Comparison of ENCODE assay signal across 28 cellular contexts in the genomic region with DNA sequence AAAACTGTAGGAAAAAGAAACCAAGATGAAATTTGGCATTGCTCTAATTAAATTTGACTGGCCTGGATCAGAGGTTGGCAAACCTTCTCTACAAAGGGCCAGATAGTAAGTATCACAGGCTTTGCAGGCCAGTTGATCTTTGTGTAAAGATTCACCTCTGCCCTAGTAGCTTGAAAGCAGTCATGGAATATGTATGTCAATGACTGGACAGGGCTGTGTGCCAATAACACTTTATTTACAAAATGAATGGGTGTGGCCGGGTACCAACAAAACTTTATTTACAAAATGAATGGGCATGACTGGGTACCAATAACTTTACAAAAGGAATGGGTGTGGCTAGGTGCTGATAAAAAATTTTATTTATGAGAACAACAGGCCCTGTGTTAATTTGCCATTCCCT. TPM values are rescaled to one million over a fixed set of nuclear protein-coding genes. Genes with fewer than 3 reads are reported as not detected.
DNase-seq lines count a peak whose midpoint lies in the region; ATAC-seq and TF ChIP-seq lines count a peak whose summit lies in the region.
"Had no signal": no experiment of that assay in that cellular context is flagged by ENCODE, and none has a peak within 500 bp of the region (broad histone marks: within the 10 kb centered on the region; RNA-seq: fewer than 3 reads in every experiment).

No MANE protein-coding gene starts in this region.

- no peak overlapping the region for H4K91ac ChIP-seq in mesenchymal stem cell (ENCODE audit: low read length)

- no peak for ATAC-seq in GM19023 (IDR thresholded peaks at IDR 0.05; ENCODE audit: unreplicated experiment)
- ATAC-seq: activated T-cell treated with anti-CD3 and anti-CD28 coated beads, Interleukin-2, amount 50 U/mL, for 4 hours; pancreas; Right ventricle myocardium inferior; stimulated activated naive CD8-positive, alpha-beta T cell treated with anti-CD3 and anti-CD28 coated beads, Interleukin-15, amount 100 ng/mL, for 72 hours; WTC11 had no signal

- H4K8ac ChIP-seq in mesenchymal stem cell (ENCODE audit: low read length): no peak overlapping the region

- no peak overlapping the region; the same call in 1 of the 2 replicates for H3K9ac ChIP-seq in OCI-LY3 (ENCODE audit: low read length)
- no peak overlapping the region for H3K9ac ChIP-seq in colonic mucosa (ENCODE audit: low read depth in 2 of 2, low read length in 2 of 2)
- peak overlapping the region; percentile 33 for H3K9ac ChIP-seq in mesenchymal stem cell (ENCODE audit: low read length)

- H3K14ac ChIP-seq in mesenchymal stem cell (ENCODE audit: low read length in 2 of 2): no peak overlapping the region

- H3K18ac ChIP-seq in mesenchymal stem cell (ENCODE audit: low read depth in 1 of 2, low read length in 2 of 2): no peak overlapping the region

- H4K20me1 ChIP-seq in OCI-LY3 (ENCODE audit: insufficient read depth, low read length): 0 out of 2 replicates have a peak, but pooled peaks cover 3% of the 10 kb centered on the region

- no peak overlapping the region for H2BK5ac ChIP-seq in mesenchymal stem cell (ENCODE audit: low read depth, low read length, poor library complexity, severe bottlenecking)

- H3K4ac ChIP-seq in mesenchymal stem cell (ENCODE audit: low read depth in 1 of 2, low read length in 2 of 2): no peak overlapping the region

- H3K4me2 ChIP-seq in OCI-LY3 (ENCODE audit: low read length) (peak overlapping the region; percentile 12; the same call in 1 of the 2 replicates), mesenchymal stem cell (ENCODE audit: low read length, poor library complexity, severe bottlenecking) (no peak overlapping the region)

- no peak overlapping the region for H2BK12ac ChIP-seq in mesenchymal stem cell (ENCODE audit: low read length in 2 of 2)

- peaks cover 20% of the 10 kb centered on the region for H3K4me1 ChIP-seq in OCI-LY3 (ENCODE audit: low read length)
- peaks cover 6% of the 10 kb centered on the region for H3K4me1 ChIP-seq in colonic mucosa
- H3K4me1 ChIP-seq in mesenchymal stem cell (ENCODE audit: control insufficient read depth, insufficient read depth, low read depth, low read length): peaks cover 19% of the 10 kb centered on the region
- peaks cover 0 to 4% (median 0%) of the 10 kb centered on the region in 4 donors for H3K4me1 ChIP-seq in stomach
- H3K4me1 ChIP-seq: pancreas, right lobe of liver had no signal

- H3K4me3 Mint-ChIP-seq in osteocyte (ENCODE audit: unreplicated experiment): no peak overlapping the region
- H3K4me3 Mint-ChIP-seq: activated CD4-positive, alpha-beta memory T cell treated with anti-CD3 and anti-CD28 coated beads, Interleukin-2, amount 10 ng/mL, durations not matched to agents 7 days and 5 days; activated naive CD4-positive, alpha-beta T cell treated with anti-CD3 and anti-CD28 coated beads, Interleukin-2, amount 50 U/mL, for 24 hours; activated T-cell treated with anti-CD3 and anti-CD28 coated beads, Interleukin-2, amount 50 U/mL, for 4 hours; immature natural killer cell; stimulated activated naive CD8-positive, alpha-beta T cell treated with anti-CD3 and anti-CD28 coated beads, Interleukin-15, amount 100 ng/mL, for 72 hours; WTC11 had no signal

- no peak overlapping the region for H2BK15ac ChIP-seq in mesenchymal stem cell (ENCODE audit: low read depth, poor library complexity, severe bottlenecking)

- H3K36me3 ChIP-seq in OCI-LY3 (replicated peaks; ENCODE audit: low read depth, low read length): peaks cover 53% of the 10 kb centered on the region
- H3K36me3 ChIP-seq in colonic mucosa: peaks cover 6% of the 10 kb centered on the region
- H3K36me3 ChIP-seq in mesenchymal stem cell (ENCODE audit: control insufficient read depth in 1 of 2, insufficient read depth in 2 of 2, low read depth in 1 of 2, low read length in 2 of 2): peaks cover 82 to 96% of the 10 kb centered on the region in 2 experiments
- peaks cover 72 to 100% (median 99%) of the 10 kb centered on the region in 4 donors for H3K36me3 ChIP-seq in stomach

- peaks cover 52% of the 10 kb centered on the region for H3K79me1 ChIP-seq in mesenchymal stem cell (replicated peaks; ENCODE audit: low read length, poor library complexity, severe bottlenecking)

- TF ChIP-seq EP300 in stomach (IDR thresholded peaks at IDR 0.05): no peak

- H3K27ac Mint-ChIP-seq in osteocyte (ENCODE audit: unreplicated experiment): no peak overlapping the region
- H3K27ac Mint-ChIP-seq: activated CD4-positive, alpha-beta memory T cell treated with anti-CD3 and anti-CD28 coated beads, Interleukin-2, amount 10 ng/mL, durations not matched to agents 7 days and 5 days; activated naive CD4-positive, alpha-beta T cell treated with anti-CD3 and anti-CD28 coated beads, Interleukin-2, amount 50 U/mL, for 24 hours; immature natural killer cell; stimulated activated naive CD8-positive, alpha-beta T cell treated with anti-CD3 and anti-CD28 coated beads, Interleukin-15, amount 100 ng/mL, for 72 hours; WTC11 had no signal

- H2BK120ac ChIP-seq in mesenchymal stem cell (ENCODE audit: low read depth, low read length): no peak overlapping the region

- TF ChIP-seq POLR2A in stomach (IDR thresholded peaks at IDR 0.05): no peak

- intact Hi-C loops in colonic mucosa (cut with DNase I): no loop called here
- intact Hi-C loops in stomach (cut with DNase I; ENCODE audit: low total_unique reads): no loop called here

- H3K36me3 Mint-ChIP-seq in osteocyte (ENCODE audit: unreplicated experiment): peaks cover 74% of the 10 kb centered on the region

- no peaks in the 10 kb centered on the region for H3K9me3 Mint-ChIP-seq in osteocyte (ENCODE audit: unreplicated experiment)
- H3K9me3 Mint-ChIP-seq: activated CD4-positive, alpha-beta memory T cell treated with anti-CD3 and anti-CD28 coated beads, Interleukin-2, amount 10 ng/mL, durations not matched to agents 7 days and 5 days; activated naive CD4-positive, alpha-beta T cell treated with anti-CD3 and anti-CD28 coated beads, Interleukin-2, amount 50 U/mL, for 24 hours; activated T-cell treated with anti-CD3 and anti-CD28 coated beads, Interleukin-2, amount 50 U/mL, for 4 hours; immature natural killer cell; stimulated activated naive CD8-positive, alpha-beta T cell treated with anti-CD3 and anti-CD28 coated beads, Interleukin-15, amount 100 ng/mL, for 72 hours; WTC11 had no signal

- H3K27me3 ChIP-seq in OCI-LY3 (ENCODE audit: low read depth, low read length): no peaks in the 10 kb centered on the region
- no peaks in the 10 kb centered on the region for H3K27me3 ChIP-seq in colonic mucosa
- no peaks in the 10 kb centered on the region for H3K27me3 ChIP-seq in mesenchymal stem cell (ENCODE audit: control insufficient read depth in 1 of 2, insufficient read depth in 1 of 2, low read length in 2 of 2)
- H3K27me3 ChIP-seq in stomach: no peaks in the 10 kb centered on the region
- H3K27me3 ChIP-seq: pancreas, right lobe of liver had no signal

- no peak overlapping the region for H2AFZ ChIP-seq in OCI-LY3 (ENCODE audit: low read depth, low read length)
- H2AFZ ChIP-seq in mesenchymal stem cell (ENCODE audit: low read depth, low read length): no peak overlapping the region

- 56% methylated on average over 1 of the region's 1 CpG for WGBS in mesenchymal stem cell
- WGBS in stomach, 5 donors: 57 to 62% (median 58%) methylated on average over 1 of the region's 1 CpG

- H2AK5ac ChIP-seq in mesenchymal stem cell (ENCODE audit: low read length, severe bottlenecking): no peak overlapping the region

- no peaks in the 10 kb centered on the region for H3K27me3 Mint-ChIP-seq in osteocyte (ENCODE audit: unreplicated experiment)
- H3K27me3 Mint-ChIP-seq: activated CD4-positive, alpha-beta memory T cell treated with anti-CD3 and anti-CD28 coated beads, Interleukin-2, amount 10 ng/mL, durations not matched to agents 7 days and 5 days; activated naive CD4-positive, alpha-beta T cell treated with anti-CD3 and anti-CD28 coated beads, Interleukin-2, amount 50 U/mL, for 24 hours; stimulated activated naive CD8-positive, alpha-beta T cell treated with anti-CD3 and anti-CD28 coated beads, Interleukin-15, amount 100 ng/mL, for 72 hours had no signal

- TF ChIP-seq CTCF in OCI-LY3 (IDR thresholded peaks at IDR 0.05; ENCODE audit: low read depth, low read length) (no peak), colonic mucosa (IDR thresholded peaks at IDR 0.05) (no peak), osteocyte (IDR thresholded peaks at IDR 0.05) (no peak), stomach (IDR thresholded peaks at IDR 0.05) (no peak)

- peak; percentile 40 for DNase-seq in EH (ENCODE audit: low read depth)
- DNase-seq in colonic mucosa: peak; percentile 27
- peak; percentile 45 for DNase-seq in mesenchymal stem cell
- no peak for DNase-seq in osteocyte (ENCODE audit: extremely low spot score, unreplicated experiment)
- no peak for DNase-seq in stomach
- no peak for DNase-seq in SW 1271 (lab: John Stamatoyannopoulos, UW)
- DNase-seq: activated CD4-positive, alpha-beta memory T cell treated with anti-CD3 and anti-CD28 coated beads, Interleukin-2, amount 10 ng/mL, durations not matched to agents 7 days and 5 days; activated T-cell treated with anti-CD3 and anti-CD28 coated beads, Interleukin-2, amount 50 U/mL, for 4 hours; GDM1; head of caudate nucleus; immature natural killer cell; MM.1S; NCI-H1694 treated with DMSO at 0.1 percent for 48 hours; NK-92 treated with Interleukin-12 subunit alpha and Interleukin-12 subunit beta, amount 100 ng/mL, for 24 hours; pancreas; right lobe of liver; stimulated activated CD4-positive, alpha-beta T cell treated with anti-CD3 and anti-CD28 coated beads, Interleukin-1b, Interleukin-23, amount 100 ng/mL, for 48 hours; stimulated activated naive CD8-positive, alpha-beta T cell treated with anti-CD3 and anti-CD28 coated beads, Interleukin-15, amount 100 ng/mL, for 72 hours; T-helper 1 cell had no signal

- no peak overlapping the region for H3K4me3 ChIP-seq in OCI-LY3 (ENCODE audit: low read length)
- no peak overlapping the region for H3K4me3 ChIP-seq in colonic mucosa
- H3K4me3 ChIP-seq in mesenchymal stem cell (ENCODE audit: insufficient read depth in 1 of 2, low read depth in 1 of 2, low read length in 2 of 2): no peak overlapping the region
- H3K4me3 ChIP-seq in stomach: no peak overlapping the region
- H3K4me3 ChIP-seq: coronary artery, lung, pancreas, right lobe of liver had no signal

- no peaks in the 10 kb centered on the region for H3K4me1 Mint-ChIP-seq in osteocyte (ENCODE audit: unreplicated experiment)
- H3K4me1 Mint-ChIP-seq: activated CD4-positive, alpha-beta memory T cell treated with anti-CD3 and anti-CD28 coated beads, Interleukin-2, amount 10 ng/mL, durations not matched to agents 7 days and 5 days; activated naive CD4-positive, alpha-beta T cell treated with anti-CD3 and anti-CD28 coated beads, Interleukin-2, amount 50 U/mL, for 24 hours; stimulated activated naive CD8-positive, alpha-beta T cell treated with anti-CD3 and anti-CD28 coated beads, Interleukin-15, amount 100 ng/mL, for 72 hours had no signal

- H3K27ac ChIP-seq in OCI-LY3 (ENCODE audit: low read length) (no peak overlapping the region), colonic mucosa (peak overlapping the region; percentile 7), mesenchymal stem cell (ENCODE audit: low read length, poor library complexity, severe bottlenecking) (no peak overlapping the region), stomach (peak overlapping the region in 1 of 5 donors; percentile 4)
- H3K27ac ChIP-seq: coronary artery, pancreas, right lobe of liver had no signal

- H3K23ac ChIP-seq in mesenchymal stem cell (ENCODE audit: low read length in 2 of 2): no peak overlapping the region

- H3K9me3 ChIP-seq in OCI-LY3 (ENCODE audit: insufficient read depth, low read length) (no peaks in the 10 kb centered on the region), colonic mucosa (no peaks in the 10 kb centered on the region), mesenchymal stem cell (ENCODE audit: control insufficient read depth, low read length) (no peaks in the 10 kb centered on the region), stomach (no peaks in the 10 kb centered on the region)
- H3K9me3 ChIP-seq: pancreas, right lobe of liver had no signal

- no peaks in the 10 kb centered on the region for H3K79me2 ChIP-seq in OCI-LY3 (ENCODE audit: low read length)

RNA-seq across cellular contexts. Expression of a gene that starts 20.0 kb away (rescaled TPM):
- 10 to 100 TPM; 19.8 to 31.0 TPM for total RNA-seq in colonic mucosa
- polyA plus RNA-seq in mesenchymal stem cell (2013, experiment 1 of 2): 30.8 TPM
- 28.0 TPM for polyA plus RNA-seq in mesenchymal stem cell (2013, experiment 2 of 2)
- total RNA-seq in osteocyte: 75.3 and 80.0 TPM in 2 replicates
- 100 to 1,000 TPM in 3 of 5 donors, 10 to 100 TPM in 2; 49.9 to 566 (median 123) TPM for total RNA-seq in stomach
- 10 to 100 TPM in 2 of 3 donors, 1 to 10 TPM in 1; 9.2 to 18.6 (median 14.9) TPM for polyA plus RNA-seq in stomach

RNA-seq across cellular contexts. Expression of a gene that starts 39.6 kb away (rescaled TPM):
- total RNA-seq in colonic mucosa (under 1 TPM; 0.84 to 0.98 TPM), osteocyte (0.08 TPM in 1 of 2 replicates, not detected in the other), stomach (1 to 10 TPM in 3 of 5 donors, under 1 TPM in 1, not detected in 1; 0.58 to 6.8 (median 2.8) TPM)
- 10.2 TPM for polyA plus RNA-seq in mesenchymal stem cell (2013, experiment 1 of 2)
- 9.7 TPM for polyA plus RNA-seq in mesenchymal stem cell (2013, experiment 2 of 2)
- polyA plus RNA-seq in stomach: 1 to 10 TPM; 1.4 to 3.0 (median 1.8) TPM
- total RNA-seq: HT1080 had no signal
- polyA plus RNA-seq: BJ had no signal

Comparison
In these comparisons a context has a peak if more than half of its experiments do, and no peak if none do; other contexts are left out.
1. DNase-seq: peak in EH (single experiment), colonic mucosa (single experiment) and mesenchymal stem cell (single experiment); none in osteocyte (single experiment), stomach (single experiment) and SW 1271 (0 of 2).